In genomic region chr5:42830924-42831323, GRCh38 we compare ENCODE assay signal across 36 cellular contexts. TPM values are rescaled to one million over a fixed set of nuclear protein-coding genes. Genes with fewer than 3 reads are reported as not detected.
"Had no signal": no experiment of that assay in that cellular context is flagged by ENCODE, and none has a peak within 500 bp of the region (broad histone marks: within the 10 kb centered on the region; RNA-seq: fewer than 3 reads in every experiment).

No MANE protein-coding gene starts in this region.

- H3K36me3 ChIP-seq: adrenal gland, ascending aorta, cardiac muscle cell had no signal

- H3K27ac ChIP-seq: adrenal gland, ascending aorta, cardiac muscle cell, VCaP had no signal

- H3K27me3 ChIP-seq: adrenal gland, ascending aorta, cardiac muscle cell had no signal

- H3K4me3 ChIP-seq: adrenal gland, ascending aorta, cardiac muscle cell had no signal

- H3K9me3 ChIP-seq: adrenal gland, ascending aorta had no signal

- FAIRE-seq: bronchial epithelial cell, TTC549 had no signal

- ATAC-seq: activated CD8-positive, alpha-beta memory T cell treated with anti-CD3 and anti-CD28 coated beads, Interleukin-2, amount 10 ng/mL, durations not matched to agents 7 days and 5 days; activated CD8-positive, alpha-beta T cell treated with anti-CD3 and anti-CD28 coated beads, Interleukin-2, amount 10 ng/mL, durations not matched to agents 7 days and 5 days; activated naive CD4-positive, alpha-beta T cell treated with anti-CD3 and anti-CD28 coated beads, Interleukin-2, amount 50 U/mL, for 72 hours; activated T-cell treated with anti-CD3 and anti-CD28 coated beads, Interleukin-2, amount 50 U/mL, for 4 hours; activated T-cell treated with anti-CD3 and anti-CD28 coated beads, Interleukin-2, amount 50 U/mL, for 72 hours; activated T-helper 17 cell treated with anti-CD3 and anti-CD28 coated beads, Interleukin-2, amount 50 U/mL, for 72 hours had no signal

- DNase-seq: activated B cell treated with CpG ODN at 0.5 μM for 24 hours; activated CD4-positive, alpha-beta memory T cell treated with anti-CD3 and anti-CD28 coated beads, Interleukin-2, amount 10 ng/mL, durations not matched to agents 7 days and 5 days; activated CD4-positive, alpha-beta T cell treated with anti-CD3 and anti-CD28 coated beads for 4 hours; activated CD4-positive, alpha-beta T cell treated with anti-CD3 and anti-CD28 coated beads, Interleukin-2, amount 10 ng/mL, durations not matched to agents 24 days and 14 days; activated CD4-positive, alpha-beta T cell treated with anti-CD3 and anti-CD28 coated beads, Interleukin-2, amount 50 U/mL, for 1 hour; activated CD4-positive, alpha-beta T cell treated with anti-CD3 and anti-CD28 coated beads, Interleukin-2, amount 50 U/mL, for 4 hours; activated CD4-positive, CD25-positive, alpha-beta regulatory T cell treated with anti-CD3 and anti-CD28 coated beads, Interleukin-2, amount 50 U/mL, for 72 hours; activated CD8-positive, alpha-beta memory T cell treated with anti-CD3 and anti-CD28 coated beads for 24 hours; activated CD8-positive, alpha-beta memory T cell treated with anti-CD3 and anti-CD28 coated beads, Interleukin-2, amount 10 ng/mL, durations not matched to agents 7 days and 5 days; activated CD8-positive, alpha-beta memory T cell treated with anti-CD3 and anti-CD28 coated beads, Interleukin-2, amount 50 U/mL, for 48 hours; activated CD8-positive, alpha-beta T cell treated with anti-CD3 and anti-CD28 coated beads, Interleukin-2, amount 10 ng/mL, durations not matched to agents 7 days and 5 days; activated effector memory CD4-positive, alpha-beta T cell treated with anti-CD3 and anti-CD28 coated beads, Interleukin-2, amount 50 U/mL, for 16 hours; activated gamma-delta T cell treated with Interleukin-2 at 50 U/mL for 16 hours; activated naive CD4-positive, alpha-beta T cell; activated naive CD4-positive, alpha-beta T cell treated with anti-CD3 and anti-CD28 coated beads for 36 hours; activated naive CD4-positive, alpha-beta T cell treated with anti-CD3 and anti-CD28 coated beads, Interleukin-2, amount 50 U/mL, for 16 hours; activated naive CD8-positive, alpha-beta T cell treated with anti-CD3 and anti-CD28 coated beads for 36 hours; activated T-cell treated with anti-CD3 and anti-CD28 coated beads, Interleukin-2, amount 50 U/mL, for 1 hour; activated T-cell treated with anti-CD3 and anti-CD28 coated beads, Interleukin-2, amount 50 U/mL, for 4 hours; activated T-cell treated with anti-CD3 and anti-CD28 coated beads, Interleukin-2, amount 50 U/mL, for 72 hours; adrenal gland; amygdala; anterior cingulate cortex; caudate nucleus; cerebellar nuclear complex; T-helper 1 cell; T-helper 2 cell; T-helper 9 cell had no signal

- H3K4me1 ChIP-seq: ascending aorta had no signal

RNA-seq across cellular contexts. Expression of gene SELENOP, which starts 19.2 kb away (rescaled TPM):
- total RNA-seq: activated B cell treated with CpG ODN at 0.5 μM for 24 hours; activated CD4-positive, alpha-beta T cell treated with anti-CD3 and anti-CD28 coated beads, Interleukin-2, amount 10 ng/mL, durations not matched to agents 24 days and 14 days; activated naive CD4-positive, alpha-beta T cell treated with anti-CD3 and anti-CD28 coated beads for 36 hours; activated naive CD4-positive, alpha-beta T cell treated with anti-CD3 and anti-CD28 coated beads, Interleukin-2, amount 50 U/mL, for 72 hours; activated naive CD8-positive, alpha-beta T cell treated with anti-CD3 and anti-CD28 coated beads for 36 hours; activated T-helper 1 cell treated with anti-CD3 and anti-CD28 coated beads, Interleukin-12 subunit alpha, Interleukin-12 subunit beta, Interleukin-2, Interleukin-4 antibody, amounts not matched to agents 30 ng/mL and 10 ng/mL and 1 ng/mL, durations not matched to agents 14 hours and 24 hours and 36 hours; activated T-helper 17 cell treated with anti-CD3 and anti-CD28 coated beads, Interleukin-2, amount 50 U/mL, for 72 hours had no signal
